8 cellular contexts compared by ENCODE assay signal in the genomic region with DNA sequence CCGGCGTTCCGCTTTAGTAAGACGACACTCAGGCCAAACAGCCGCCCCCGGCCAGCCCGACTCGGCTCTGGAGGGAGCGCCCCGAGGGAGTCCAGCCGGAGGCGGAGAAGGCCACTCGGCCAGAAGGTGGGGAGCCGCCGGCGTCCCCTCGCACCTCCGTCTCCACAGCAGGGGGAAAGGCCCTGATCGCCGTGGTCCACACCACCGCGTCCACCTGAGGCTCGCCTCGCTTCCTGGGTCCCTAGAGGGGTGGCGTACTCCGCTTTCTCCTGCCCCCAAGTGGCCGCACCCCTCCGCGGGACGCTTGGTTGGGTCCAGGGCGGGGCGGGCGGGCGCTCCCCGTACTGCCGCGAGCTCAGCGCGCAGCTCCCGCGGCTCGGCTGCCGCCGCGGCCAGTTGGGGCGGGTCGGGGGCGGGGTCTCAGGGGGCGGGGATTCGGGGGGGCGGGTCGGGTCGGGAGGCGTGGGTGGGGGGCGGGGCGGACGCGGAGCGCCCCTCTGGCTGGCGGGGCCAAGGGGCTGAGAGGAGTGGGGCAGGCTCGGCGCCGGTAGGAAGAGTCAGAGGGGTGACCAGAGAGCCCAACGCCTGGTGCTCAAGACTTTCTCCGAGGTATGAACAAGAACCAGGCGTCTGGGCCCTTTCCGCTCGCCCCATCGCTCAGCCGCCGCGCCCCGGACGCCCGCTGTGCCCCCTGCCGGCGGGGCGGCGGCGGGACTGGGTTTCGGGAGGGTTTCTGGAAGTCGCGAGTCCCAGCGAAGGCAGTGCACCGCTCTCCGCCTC. TPM values are rescaled to one million over a fixed set of nuclear protein-coding genes. Genes with fewer than 3 reads are reported as not detected.
DNase-seq lines count a peak whose midpoint lies in the region; ATAC-seq and TF ChIP-seq lines count a peak whose summit lies in the region.

Gene FRMD6 (plus strand): TSS at position 523 of the 780 bp plus-strand sequence. CDS start 37,927 bp downstream, outside the sequence.

- H3K9me3 ChIP-seq in DND-41 (ENCODE audit: insufficient read depth, low read length, severe bottlenecking), result no peaks in the 10 kb centered on the region
- H3K9me3 ChIP-seq in KOPT-K1 (ENCODE audit: insufficient read depth, low read length, poor library complexity, severe bottlenecking), result no peaks in the 10 kb centered on the region
- H3K9me3 ChIP-seq in gastroesophageal sphincter, result no peaks in the 10 kb centered on the region

- TF ChIP-seq CTCF in DND-41 (IDR thresholded peaks at IDR 0.05; ENCODE audit: borderline replicate concordance, extremely low read depth, low read length, poor library complexity, severe bottlenecking) (peak; percentile 87), gastroesophageal sphincter (IDR thresholded peaks at IDR 0.05) (peak; percentile 85 to 90 (median 87))

- peak within 1 kb of the TSS; percentile 99 for H2AFZ ChIP-seq in DND-41 (ENCODE audit: low read depth, low read length)

- peak within 1 kb of the TSS; percentile 76 for H3K9ac ChIP-seq in DND-41 (ENCODE audit: low read depth, low read length)

- no peaks in the 10 kb centered on the region for H4K20me1 ChIP-seq in DND-41 (ENCODE audit: insufficient read depth, low read length)

- H3K36me3 ChIP-seq in DND-41 (ENCODE audit: insufficient read depth, low read length) (no peaks in the 10 kb centered on the region), KOPT-K1 (ENCODE audit: insufficient read depth, low read length) (no peaks in the 10 kb centered on the region), gastroesophageal sphincter (no peaks in the 10 kb centered on the region)

- DNase-seq in DND-41 (peak; percentile 86), SHP77 treated with DMSO at 0.1 percent for 48 hours (lab: John Stamatoyannopoulos, UW) (peak; percentile 51), non-pigmented ciliary epithelial cell (ENCODE audit: low read depth) (peak; percentile 60), substantia nigra (lab: John Stamatoyannopoulos, UW) (peak; percentile 38 to 95 (median 83))
- DNase-seq in activated naive CD4-positive, alpha-beta T cell treated with Interleukin-2 at 50 U/mL for 16 hours, result peak; percentile 81

- H3K27me3 ChIP-seq in DND-41 (ENCODE audit: insufficient read depth, low read length, poor library complexity), result no peaks in the 10 kb centered on the region
- no peaks in the 10 kb centered on the region for H3K27me3 ChIP-seq in gastroesophageal sphincter

- H3K79me2 ChIP-seq in DND-41 (ENCODE audit: insufficient read depth, low read length), result peaks cover 53% of the 10 kb centered on the region

- H3K4me3 ChIP-seq in DND-41 (ENCODE audit: low read depth in 1 of 2, low read length in 2 of 2), result peak within 1 kb of the TSS; percentile 48 to 91
- H3K4me3 ChIP-seq in gastroesophageal sphincter, result peak within 1 kb of the TSS; percentile 85 to 90

- 0% methylated on average over 1 of the region's 86 CpGs; no CpG with 5 or more reads in 1 of the 2 donors for WGBS in gastroesophageal sphincter (ENCODE audit: low coverage in 1 of 2), 2 donors

- peaks cover 50% of the 10 kb centered on the region for H3K4me1 ChIP-seq in DND-41 (ENCODE audit: insufficient read depth, low read length)
- peaks cover 3 to 66% (median 3%) of the 10 kb centered on the region in 3 donors for H3K4me1 ChIP-seq in gastroesophageal sphincter

- ATAC-seq in DND-41 (ENCODE audit: insufficient read depth, low read depth) (peak; percentile 73), GM21737 (IDR thresholded peaks at IDR 0.05; ENCODE audit: unreplicated experiment) (peak; percentile 77), gastroesophageal sphincter (peak; percentile 94)

- TF ChIP-seq EP300 in gastroesophageal sphincter (IDR thresholded peaks at IDR 0.05), result no peak

- peak within 1 kb of the TSS; percentile 80 for H3K4me2 ChIP-seq in DND-41 (ENCODE audit: insufficient read depth, low read length)

- H3K27ac ChIP-seq in DND-41 (ENCODE audit: low read length) (peak within 1 kb of the TSS; percentile 94), KOPT-K1 (ENCODE audit: low read depth, low read length, poor library complexity, severe bottlenecking) (peak within 1 kb of the TSS; percentile 43), gastroesophageal sphincter (peak within 1 kb of the TSS; percentile 84 to 99 (median 98)), substantia nigra (ENCODE audit: low read depth, low read length, poor library complexity, severe bottlenecking) (peak within 1 kb of the TSS; percentile 86)

- peak; percentile 78 to 81 for TF ChIP-seq POLR2A in gastroesophageal sphincter (IDR thresholded peaks at IDR 0.05)

RNA-seq across cellular contexts. Expression of gene FRMD6, which starts in this region (rescaled TPM):
- total RNA-seq in gastroesophageal sphincter, result 10 to 100 TPM; 42.5 to 68.6 (median 53.9) TPM

Comparison
In these comparisons a context has a peak if more than half of its experiments do, and no peak if none do; other contexts are left out.
1. Peak in every context shown above with its lines: DNase-seq, ATAC-seq, H3K4me3 ChIP-seq and H3K27ac ChIP-seq.
2. H3K27ac ChIP-seq: peak in every context shown above with its lines; median percentile 98 in gastroesophageal sphincter; 94 in DND-41; 86 in substantia nigra; 43 in KOPT-K1.